In genomic region chr1:100430368-100430767, GRCh38 we compare ENCODE assay signal across 21 cellular contexts.
A peak's percentile ranks its signal among the peaks of the same experiment; 100 is the strongest.
DNase-seq lines count a peak whose midpoint lies in the region; ATAC-seq and TF ChIP-seq lines count a peak whose summit lies in the region.
"Had no signal": no experiment of that assay in that cellular context is flagged by ENCODE, and none has a peak within 500 bp of the region (broad histone marks: within the 10 kb centered on the region; RNA-seq: fewer than 3 reads in every experiment).

No MANE protein-coding gene starts in this region.

- no peak overlapping the region for H4K91ac ChIP-seq in mesenchymal stem cell (ENCODE audit: low read length)

- H3K27ac Mint-ChIP-seq in activated naive CD4-positive, alpha-beta T cell treated with anti-CD3 and anti-CD28 coated beads for 36 hours: no peak overlapping the region
- H3K27ac Mint-ChIP-seq: activated T-helper 1 cell treated with anti-CD3 and anti-CD28 coated beads, Interleukin-12 subunit alpha, Interleukin-12 subunit beta, Interleukin-2, Interleukin-4 antibody, amounts not matched to agents 30 ng/mL and 10 ng/mL and 1 ng/mL, durations not matched to agents 14 hours and 24 hours and 36 hours; naive B cell had no signal

- no peak overlapping the region for H3K14ac ChIP-seq in mesenchymal stem cell (ENCODE audit: low read length in 2 of 2)

- no peaks in the 10 kb centered on the region for H3K9me3 ChIP-seq in RWPE2 (ENCODE audit: severe bottlenecking)
- H3K9me3 ChIP-seq in mesenchymal stem cell (ENCODE audit: control insufficient read depth, low read length): no peaks in the 10 kb centered on the region
- H3K9me3 ChIP-seq: body of pancreas, colonic mucosa had no signal

- peak overlapping the region; percentile 34 for H2BK120ac ChIP-seq in mesenchymal stem cell (ENCODE audit: low read depth, low read length)

- no peak overlapping the region for H3K18ac ChIP-seq in mesenchymal stem cell (ENCODE audit: low read depth in 1 of 2, low read length in 2 of 2)

- H2AFZ ChIP-seq in mesenchymal stem cell (ENCODE audit: low read depth, low read length): no peak overlapping the region

- no peak overlapping the region for H3K9ac ChIP-seq in mesenchymal stem cell (ENCODE audit: low read length)

- intact Hi-C loops in activated naive CD4-positive, alpha-beta T cell treated with anti-CD3 and anti-CD28 coated beads for 36 hours (cut with micrococcal nuclease): no loop called here

- peak; percentile 66 for ATAC-seq in RWPE2 (ENCODE audit: low read depth)
- ATAC-seq in GM21786 (IDR thresholded peaks at IDR 0.05; ENCODE audit: unreplicated experiment): no peak
- ATAC-seq: body of pancreas had no signal

- peaks cover 1% of the 10 kb centered on the region for H3K79me1 ChIP-seq in mesenchymal stem cell (replicated peaks; ENCODE audit: low read length, poor library complexity, severe bottlenecking)

- H3K4me3 ChIP-seq in RWPE2 (ENCODE audit: severe bottlenecking) (no peak overlapping the region), mesenchymal stem cell (ENCODE audit: insufficient read depth in 1 of 2, low read depth in 1 of 2, low read length in 2 of 2) (no peak overlapping the region)
- H3K4me3 ChIP-seq: body of pancreas, colonic mucosa, lung, SK-N-MC had no signal

- H3K23ac ChIP-seq in mesenchymal stem cell (ENCODE audit: low read length in 2 of 2): no peak overlapping the region

- H3K27me3 Mint-ChIP-seq in activated naive CD4-positive, alpha-beta T cell treated with anti-CD3 and anti-CD28 coated beads for 36 hours (ENCODE audit: low read depth): no peaks in the 10 kb centered on the region
- H3K27me3 Mint-ChIP-seq: naive B cell had no signal

- no peak for TF ChIP-seq CTCF in RWPE2 (IDR thresholded peaks at IDR 0.05; ENCODE audit: poor library complexity, severe bottlenecking)

- peaks cover 22% of the 10 kb centered on the region for H3K36me3 Mint-ChIP-seq in activated naive CD4-positive, alpha-beta T cell treated with anti-CD3 and anti-CD28 coated beads for 36 hours (ENCODE audit: low read depth)

- WGBS in mesenchymal stem cell: no CpG with 5 or more reads among the region's 2 CpGs

- H4K8ac ChIP-seq in mesenchymal stem cell (ENCODE audit: low read length): no peak overlapping the region

- no peak overlapping the region for H2BK5ac ChIP-seq in mesenchymal stem cell (ENCODE audit: low read depth, low read length, poor library complexity, severe bottlenecking)

- H3K27ac ChIP-seq in RWPE2 (ENCODE audit: poor library complexity, severe bottlenecking) (no peak overlapping the region), mesenchymal stem cell (ENCODE audit: low read length, poor library complexity, severe bottlenecking) (no peak overlapping the region)
- H3K27ac ChIP-seq: body of pancreas, colonic mucosa, SK-N-MC had no signal

- no peak overlapping the region for H3K4me3 Mint-ChIP-seq in activated naive CD4-positive, alpha-beta T cell treated with anti-CD3 and anti-CD28 coated beads for 36 hours
- H3K4me3 Mint-ChIP-seq: activated T-helper 1 cell treated with anti-CD3 and anti-CD28 coated beads, Interleukin-12 subunit alpha, Interleukin-12 subunit beta, Interleukin-2, Interleukin-4 antibody, amounts not matched to agents 30 ng/mL and 10 ng/mL and 1 ng/mL, durations not matched to agents 14 hours and 24 hours and 36 hours; naive B cell had no signal

- DNase-seq in DMS79 treated with DMSO at 0.1 percent for 48 hours (lab: John Stamatoyannopoulos, UW) (peak; percentile 85), LHCN-M2 (ENCODE audit: low read depth) (peak; percentile 4), RWPE2 (ENCODE audit: low spot score) (no peak), mesenchymal stem cell (no peak), NCI-H1092 (lab: John Stamatoyannopoulos, UW) (no peak)
- no peak for DNase-seq in activated naive CD4-positive, alpha-beta T cell treated with anti-CD3 and anti-CD28 coated beads for 36 hours
- DNase-seq: activated CD8-positive, alpha-beta memory T cell treated with anti-CD3 and anti-CD28 coated beads for 24 hours; AML-193; body of pancreas; colonic mucosa; HCEC 1CT; hippocampal formation; naive B cell; NCI-H1436; NCI-H2171 treated with DMSO at 0.1 percent for 48 hours; stimulated activated CD4-positive, alpha-beta T cell treated with anti-CD3 and anti-CD28 coated beads, Interleukin-12 subunit alpha, Interleukin-12 subunit beta, amount 100 ng/mL, for 4 hours; trophoblast cell had no signal

- H2AK5ac ChIP-seq in mesenchymal stem cell (ENCODE audit: low read length, severe bottlenecking): no peak overlapping the region

- CTCF ChIA-PET in activated naive CD4-positive, alpha-beta T cell treated with anti-CD3 and anti-CD28 coated beads for 36 hours (lab: Charles Lee): interaction anchor here (0.9 kb wide), 1 partner anchor 30 kb away, joined by 3 read pairs; no protein-coding TSS in a partner anchor

- no peak overlapping the region for H2BK15ac ChIP-seq in mesenchymal stem cell (ENCODE audit: low read depth, poor library complexity, severe bottlenecking)

- H3K4me1 Mint-ChIP-seq in activated naive CD4-positive, alpha-beta T cell treated with anti-CD3 and anti-CD28 coated beads for 36 hours (ENCODE audit: low read depth): peaks cover 56% of the 10 kb centered on the region

- H2BK12ac ChIP-seq in mesenchymal stem cell (ENCODE audit: low read length in 2 of 2): no peak overlapping the region

- H3K27me3 ChIP-seq in RWPE2 (ENCODE audit: insufficient read depth, poor library complexity, severe bottlenecking): no peaks in the 10 kb centered on the region
- H3K27me3 ChIP-seq in mesenchymal stem cell (ENCODE audit: control insufficient read depth in 1 of 2, insufficient read depth in 1 of 2, low read length in 2 of 2): no peaks in the 10 kb centered on the region
- H3K27me3 ChIP-seq: body of pancreas, colonic mucosa had no signal

- H3K4me1 ChIP-seq in RWPE2 (ENCODE audit: insufficient read depth, poor library complexity, severe bottlenecking) (peaks cover 8% of the 10 kb centered on the region), mesenchymal stem cell (ENCODE audit: control insufficient read depth, insufficient read depth, low read depth, low read length) (no peaks in the 10 kb centered on the region)
- H3K4me1 ChIP-seq: body of pancreas, colonic mucosa had no signal

- no peaks in the 10 kb centered on the region for H3K9me3 Mint-ChIP-seq in activated naive CD4-positive, alpha-beta T cell treated with anti-CD3 and anti-CD28 coated beads for 36 hours
- H3K9me3 Mint-ChIP-seq: naive B cell had no signal

- H3K36me3 ChIP-seq in RWPE2 (ENCODE audit: low read depth) (no peaks in the 10 kb centered on the region; the same call in 1 of the 2 replicates), mesenchymal stem cell (ENCODE audit: control insufficient read depth in 1 of 2, insufficient read depth in 2 of 2, low read depth in 1 of 2, low read length in 2 of 2) (no peaks in the 10 kb centered on the region)
- H3K36me3 ChIP-seq: colonic mucosa had no signal

- H3K4ac ChIP-seq in mesenchymal stem cell (ENCODE audit: low read depth in 1 of 2, low read length in 2 of 2): no peak overlapping the region

- no peak overlapping the region for H3K4me2 ChIP-seq in mesenchymal stem cell (ENCODE audit: low read length, poor library complexity, severe bottlenecking)

Comparison
In these comparisons a context has a peak if more than half of its experiments do, and no peak if none do; other contexts are left out.
1. DNase-seq: peak in DMS79 treated with DMSO at 0.1 percent for 48 hours (single experiment) and LHCN-M2 (single experiment); none in RWPE2 (single experiment), mesenchymal stem cell (single experiment), activated naive CD4-positive, alpha-beta T cell treated with anti-CD3 and anti-CD28 coated beads for 36 hours (single experiment) and NCI-H1092 (single experiment).